22 cellular contexts compared by ENCODE assay signal in genomic region chrX:42396136-42396535, GRCh38.
DNase-seq lines count a peak whose midpoint lies in the region; ATAC-seq, FAIRE-seq and TF ChIP-seq lines count a peak whose summit lies in the region.
"Had no signal": no experiment of that assay in that cellular context is flagged by ENCODE, and none has a peak within 500 bp of the region (broad histone marks: within the 10 kb centered on the region; RNA-seq: fewer than 3 reads in every experiment).

No MANE protein-coding gene starts in this region.

- no peak overlapping the region for H3K4me3 ChIP-seq in astrocyte (ENCODE audit: insufficient read depth, low read depth, low read length)
- no peak overlapping the region for H3K4me3 ChIP-seq in mucosa of descending colon
- H3K4me3 ChIP-seq: BLaER1, GM23338 had no signal

- H3K27me3 Mint-ChIP-seq in activated naive CD4-positive, alpha-beta T cell treated with anti-CD3 and anti-CD28 coated beads, Interleukin-2, amount 10 ng/mL, durations not matched to agents 7 days and 5 days = no peaks in the 10 kb centered on the region
- H3K27me3 Mint-ChIP-seq in astrocyte (ENCODE audit: low read depth, unreplicated experiment) = no peaks in the 10 kb centered on the region
- H3K27me3 Mint-ChIP-seq: B cell; CD4-positive, CD25-positive, alpha-beta regulatory T cell had no signal

- H3K9me3 ChIP-seq in astrocyte (ENCODE audit: insufficient read depth, low read depth, low read length) (no peaks in the 10 kb centered on the region), mucosa of descending colon (no peaks in the 10 kb centered on the region)
- H3K9me3 ChIP-seq: BLaER1, Caco-2 had no signal

- no peak overlapping the region for H3K27ac ChIP-seq in astrocyte (ENCODE audit: low read depth, low read length)
- H3K27ac ChIP-seq: 22Rv1, BLaER1, C4-2B had no signal

- DNase-seq in activated naive CD4-positive, alpha-beta T cell treated with anti-CD3 and anti-CD28 coated beads, Interleukin-2, amount 10 ng/mL, durations not matched to agents 7 days and 5 days = no peak
- no peak for DNase-seq in activated naive CD4-positive, alpha-beta T cell treated with anti-CD3 and anti-CD28 coated beads, Interleukin-2, amount 50 U/mL, for 16 hours
- DNase-seq in astrocyte (ENCODE audit: low read depth) (no peak), mucosa of descending colon (peak in 1 of 3 donors; percentile 40), cortex of kidney (lab: John Stamatoyannopoulos, UW) (no peak), NCI-H1694 (lab: John Stamatoyannopoulos, UW) (no peak)
- DNase-seq: Caco-2; CD4-positive, CD25-positive, alpha-beta regulatory T cell; CD8-positive, alpha-beta T cell; DMS 273 treated with DMSO at 0.1 percent for 48 hours; DMS79; EL; GDM1; H9 had no signal

- no peaks in the 10 kb centered on the region for H3K36me3 ChIP-seq in astrocyte (ENCODE audit: insufficient read depth, low read length)
- H3K36me3 ChIP-seq in mucosa of descending colon (ENCODE audit: low read depth) = no peaks in the 10 kb centered on the region
- H3K36me3 ChIP-seq: BLaER1 had no signal

- H3K4me1 ChIP-seq in astrocyte (ENCODE audit: insufficient read depth, low read length) (no peaks in the 10 kb centered on the region), mucosa of descending colon (ENCODE audit: low read depth) (no peaks in the 10 kb centered on the region)
- H3K4me1 ChIP-seq: BLaER1, Caco-2 had no signal

- H2AFZ ChIP-seq in astrocyte (ENCODE audit: low read depth, low read length) = no peak overlapping the region
- H2AFZ ChIP-seq: GM23338 had no signal

- H3K4me3 Mint-ChIP-seq in activated naive CD4-positive, alpha-beta T cell treated with anti-CD3 and anti-CD28 coated beads, Interleukin-2, amount 10 ng/mL, durations not matched to agents 7 days and 5 days = no peak overlapping the region
- no peak overlapping the region for H3K4me3 Mint-ChIP-seq in astrocyte (ENCODE audit: unreplicated experiment)
- H3K4me3 Mint-ChIP-seq: B cell; CD8-positive, alpha-beta T cell; GM23338; H9 had no signal

- CTCF ChIA-PET in activated naive CD4-positive, alpha-beta T cell treated with anti-CD3 and anti-CD28 coated beads, Interleukin-2, amount 10 ng/mL, durations not matched to agents 7 days and 5 days (lab: Charles Lee) = no interaction called here

- H3K27me3 ChIP-seq in astrocyte (ENCODE audit: insufficient read depth, low read length) = no peaks in the 10 kb centered on the region

- peak overlapping the region; percentile 15 for H3K27ac Mint-ChIP-seq in activated naive CD4-positive, alpha-beta T cell treated with anti-CD3 and anti-CD28 coated beads, Interleukin-2, amount 10 ng/mL, durations not matched to agents 7 days and 5 days
- H3K27ac Mint-ChIP-seq in astrocyte (ENCODE audit: unreplicated experiment) = no peak overlapping the region
- H3K27ac Mint-ChIP-seq: B cell; CD4-positive, CD25-positive, alpha-beta regulatory T cell; CD8-positive, alpha-beta T cell; GM23338; H9 had no signal

- peak; percentile 84 for ATAC-seq in mucosa of descending colon
- ATAC-seq: CD8-positive, alpha-beta T cell; GM23338; HCT116 had no signal

- H3K9me3 Mint-ChIP-seq in activated naive CD4-positive, alpha-beta T cell treated with anti-CD3 and anti-CD28 coated beads, Interleukin-2, amount 10 ng/mL, durations not matched to agents 7 days and 5 days = peaks cover 2% of the 10 kb centered on the region
- no peaks in the 10 kb centered on the region for H3K9me3 Mint-ChIP-seq in astrocyte (ENCODE audit: unreplicated experiment)
- H3K9me3 Mint-ChIP-seq: CD8-positive, alpha-beta T cell; GM23338 had no signal

- no peak overlapping the region for H3K4me2 ChIP-seq in astrocyte (ENCODE audit: low read length)
- H3K4me2 ChIP-seq: BLaER1, GM23338 had no signal

- TF ChIP-seq CTCF in astrocyte (IDR thresholded peaks at IDR 0.05; ENCODE audit: insufficient read depth, low read depth, low read length) = no peak
- TF ChIP-seq CTCF in mucosa of descending colon (IDR thresholded peaks at IDR 0.05) = no peak

- peaks cover 22% of the 10 kb centered on the region for H3K4me1 Mint-ChIP-seq in activated naive CD4-positive, alpha-beta T cell treated with anti-CD3 and anti-CD28 coated beads, Interleukin-2, amount 10 ng/mL, durations not matched to agents 7 days and 5 days
- H3K4me1 Mint-ChIP-seq in astrocyte (ENCODE audit: low read depth, unreplicated experiment) = peaks cover 9% of the 10 kb centered on the region
- H3K4me1 Mint-ChIP-seq: GM23338, H9 had no signal

- H3K79me2 ChIP-seq in astrocyte (ENCODE audit: insufficient read depth, low read length) = no peaks in the 10 kb centered on the region

- no peak overlapping the region for H3K9ac ChIP-seq in astrocyte (ENCODE audit: low read length)
- H3K9ac ChIP-seq: BLaER1 had no signal

- no peaks in the 10 kb centered on the region for H4K20me1 ChIP-seq in astrocyte (ENCODE audit: insufficient read depth, low read length)
- H4K20me1 ChIP-seq: BLaER1 had no signal

- intact Hi-C loops in mucosa of descending colon (cut with DNase I, micrococcal nuclease) = no loop called here

- H3K36me3 Mint-ChIP-seq in activated naive CD4-positive, alpha-beta T cell treated with anti-CD3 and anti-CD28 coated beads, Interleukin-2, amount 10 ng/mL, durations not matched to agents 7 days and 5 days = peaks cover 1% of the 10 kb centered on the region
- no peaks in the 10 kb centered on the region for H3K36me3 Mint-ChIP-seq in astrocyte (ENCODE audit: low read depth, unreplicated experiment)
- H3K36me3 Mint-ChIP-seq: CD4-positive, CD25-positive, alpha-beta regulatory T cell; CD8-positive, alpha-beta T cell had no signal

- peak; percentile 68 for FAIRE-seq in astrocyte (lab: Jason Lieb, UNC)
- FAIRE-seq: A204.1, GM18507 had no signal
